In the genomic region with DNA sequence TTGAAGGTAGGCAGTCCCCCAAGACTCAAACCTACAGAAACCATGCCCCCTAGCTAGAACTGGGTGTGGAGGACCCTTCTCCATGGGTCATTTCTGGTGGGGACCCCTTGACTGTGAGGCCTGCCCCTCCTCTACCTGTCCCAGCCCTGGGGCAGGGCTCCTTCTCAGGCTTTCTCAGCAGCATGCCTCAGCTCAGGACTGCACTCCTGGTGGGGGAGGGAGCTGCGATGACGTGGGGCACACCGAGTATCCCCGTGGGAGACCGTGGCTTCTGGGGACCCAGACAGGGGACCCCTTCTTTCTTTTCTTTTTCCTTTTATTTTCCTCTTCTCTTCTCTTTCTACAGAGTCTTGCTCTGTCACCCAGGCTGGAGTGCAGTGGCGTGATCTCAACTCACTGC, we compare ENCODE assay signal across 28 cellular contexts. TPM values are rescaled to one million over a fixed set of nuclear protein-coding genes. Genes with fewer than 3 reads are reported as not detected.
"Had no signal": no experiment of that assay in that cellular context is flagged by ENCODE, and none has a peak within 500 bp of the region (broad histone marks: within the 10 kb centered on the region; RNA-seq: fewer than 3 reads in every experiment).

No MANE protein-coding gene starts in this region.

- H3K9me3 ChIP-seq: esophagus squamous epithelium, gastrocnemius medialis, heart right ventricle, left lung, lower lobe of right lung, mucosa of descending colon had no signal

- H3K4me3 Mint-ChIP-seq: endodermal cell, mesothelial cell of epicardium had no signal

- H3K27ac Mint-ChIP-seq: endodermal cell, mesothelial cell of epicardium had no signal

- H3K9me3 Mint-ChIP-seq: endodermal cell, mesothelial cell of epicardium had no signal

- ATAC-seq: esophagus mucosa, gastrocnemius medialis, heart right ventricle, left colon, left lung, left ventricle myocardium superior, lower lobe of right lung, mucosa of descending colon had no signal

- H3K27ac ChIP-seq: coronary artery, dorsolateral prefrontal cortex, epithelial cell of prostate, esophagus squamous epithelium, gastrocnemius medialis, heart right ventricle, left lung, lower lobe of right lung had no signal

- H3K4me1 Mint-ChIP-seq: endodermal cell had no signal

- H3K36me3 Mint-ChIP-seq: mesothelial cell of epicardium had no signal

- H3K36me3 ChIP-seq: esophagus squamous epithelium, gastrocnemius medialis, heart right ventricle, left lung, lower lobe of right lung had no signal

- H3K27me3 ChIP-seq: esophagus squamous epithelium, gastrocnemius medialis had no signal

- H3K4me3 ChIP-seq: coronary artery, dorsolateral prefrontal cortex, esophagus squamous epithelium, gastrocnemius medialis, heart right ventricle, left lung, lower lobe of right lung, mucosa of descending colon had no signal

- H3K4me1 ChIP-seq: left lung, lower lobe of right lung had no signal

- DNase-seq: cerebellar nuclear complex; dermis blood vessel endothelial cell; dorsolateral prefrontal cortex; effector CD4-positive, alpha-beta T cell; effector memory CD4-positive, alpha-beta T cell; endodermal cell; erythroblast; esophagus squamous epithelium; foreskin fibroblast; foreskin melanocyte; gastrocnemius medialis; glutamatergic neuron; head of caudate nucleus; heart right ventricle; hippocampal formation; kidney glomerular epithelial cell; left colon; left lung; left ventricle myocardium superior; lower lobe of right lung; mesenchymal stem cell; mucosa of descending colon had no signal

RNA-seq across cellular contexts. Expression of a gene that starts 27.0 kb away (rescaled TPM):
- total RNA-seq: glomerular endothelial cell, left ventricle myocardium superior, lung microvascular endothelial cell had no signal
